Comparison of ENCODE assay signal across 26 cellular contexts in genomic region chr9:38146844-38147243, GRCh38.
DNase-seq lines count a peak whose midpoint lies in the region; ATAC-seq, FAIRE-seq and TF ChIP-seq lines count a peak whose summit lies in the region.
"Had no signal": no experiment of that assay in that cellular context is flagged by ENCODE, and none has a peak within 500 bp of the region (broad histone marks: within the 10 kb centered on the region; RNA-seq: fewer than 3 reads in every experiment).

No MANE protein-coding gene starts in this region.

- intact Hi-C loops in body of pancreas (cut with DNase I) = no loop called here
- intact Hi-C loops in pancreas (cut with DNase I) = no loop called here
- intact Hi-C loops in upper lobe of right lung (cut with DNase I) = no loop called here

- peak; percentile 26 to 69 (median 32) for DNase-seq in body of pancreas
- DNase-seq in islet precursor cell = peak; percentile 49
- DNase-seq in pancreas = peak in 2 of 6 donors; percentile 27 to 30
- DNase-seq in upper lobe of right lung = peak; percentile 38
- no peak for DNase-seq in mesenteric fat pad (ENCODE audit: low spot score)
- DNase-seq in NCI-H446 treated with DMSO at 0.1 percent for 48 hours (lab: John Stamatoyannopoulos, UW) = no peak
- DNase-seq in stimulated activated naive B cell treated with anti-CD40 and anti-IgM and Interleukin-4, amounts not matched to agents 10 μg/mL and 1 μg/mL and 100 μg/mL, for 72 hours = no peak
- DNase-seq: 8988T; ACHN; AML-193; BE2C; CD4-positive, alpha-beta T cell; CD8-positive, alpha-beta memory T cell; DMS 273 treated with DMSO at 0.1 percent for 48 hours; DMS79; GF-D8; GM23248; H7; HCEC 1CT had no signal

- H3K27ac ChIP-seq in body of pancreas = no peak overlapping the region
- H3K27ac ChIP-seq in pancreas = no peak overlapping the region
- H3K27ac ChIP-seq in upper lobe of right lung = no peak overlapping the region
- H3K27ac ChIP-seq: A549; BLaER1 treated with 17β-estradiol and CSF1 and Interleukin-3, amounts not matched to agents 10 nM and 100 nM; GM23248 had no signal

- no peaks in the 10 kb centered on the region for H3K9me3 Mint-ChIP-seq in stimulated activated naive B cell treated with anti-CD40 and anti-IgM and Interleukin-4, amounts not matched to agents 10 μg/mL and 1 μg/mL and 100 μg/mL, for 72 hours
- H3K9me3 Mint-ChIP-seq: CD4-positive, alpha-beta T cell; CD8-positive, alpha-beta memory T cell had no signal

- H3K4me3 ChIP-seq in body of pancreas = no peak overlapping the region
- no peak overlapping the region for H3K4me3 ChIP-seq in pancreas
- H3K4me3 ChIP-seq in upper lobe of right lung = no peak overlapping the region
- H3K4me3 ChIP-seq: A549; BLaER1 treated with 17β-estradiol and CSF1 and Interleukin-3, amounts not matched to agents 10 nM and 100 nM; GM23248 had no signal

- H3K36me3 Mint-ChIP-seq in stimulated activated naive B cell treated with anti-CD40 and anti-IgM and Interleukin-4, amounts not matched to agents 10 μg/mL and 1 μg/mL and 100 μg/mL, for 72 hours = no peaks in the 10 kb centered on the region
- H3K36me3 Mint-ChIP-seq: CD14-positive monocyte; CD8-positive, alpha-beta memory T cell had no signal

- no peak overlapping the region for H3K27ac Mint-ChIP-seq in stimulated activated naive B cell treated with anti-CD40 and anti-IgM and Interleukin-4, amounts not matched to agents 10 μg/mL and 1 μg/mL and 100 μg/mL, for 72 hours
- H3K27ac Mint-ChIP-seq: CD14-positive monocyte; CD4-positive, alpha-beta T cell had no signal

- TF ChIP-seq POLR2A in body of pancreas (IDR thresholded peaks at IDR 0.05) = no peak

- no peak for FAIRE-seq in pancreas (lab: Jason Lieb, UNC)
- FAIRE-seq: A549, D721Med, GM12891, GM18507, H1 had no signal

- no peaks in the 10 kb centered on the region for H3K4me1 Mint-ChIP-seq in stimulated activated naive B cell treated with anti-CD40 and anti-IgM and Interleukin-4, amounts not matched to agents 10 μg/mL and 1 μg/mL and 100 μg/mL, for 72 hours
- H3K4me1 Mint-ChIP-seq: CD14-positive monocyte; CD8-positive, alpha-beta memory T cell had no signal

- H3K36me3 ChIP-seq in body of pancreas (replicated peaks in 1 of 2; ENCODE audit: insufficient read depth in 1 of 2, low read depth in 2 of 2) (no peaks in the 10 kb centered on the region), pancreas (no peaks in the 10 kb centered on the region), upper lobe of right lung (no peaks in the 10 kb centered on the region)
- H3K36me3 ChIP-seq: BE2C; BLaER1 treated with 17β-estradiol and CSF1 and Interleukin-3, amounts not matched to agents 10 nM and 100 nM had no signal

- no peak for TF ChIP-seq CTCF in body of pancreas (IDR thresholded peaks at IDR 0.05)
- TF ChIP-seq CTCF in pancreas (IDR thresholded peaks at IDR 0.05) = no peak
- TF ChIP-seq CTCF in upper lobe of right lung (IDR thresholded peaks at IDR 0.05) = no peak

- peaks cover 34 to 47% of the 10 kb centered on the region in 2 donors for H3K27me3 Mint-ChIP-seq in stimulated activated naive B cell treated with anti-CD40 and anti-IgM and Interleukin-4, amounts not matched to agents 10 μg/mL and 1 μg/mL and 100 μg/mL, for 72 hours

- no peaks in the 10 kb centered on the region for H3K27me3 ChIP-seq in body of pancreas
- no peaks in the 10 kb centered on the region for H3K27me3 ChIP-seq in pancreas
- no peaks in the 10 kb centered on the region for H3K27me3 ChIP-seq in upper lobe of right lung
- H3K27me3 ChIP-seq: BE2C; BLaER1 treated with 17β-estradiol and CSF1 and Interleukin-3, amounts not matched to agents 10 nM and 100 nM had no signal

- H3K9me3 ChIP-seq in body of pancreas = no peaks in the 10 kb centered on the region
- no peaks in the 10 kb centered on the region for H3K9me3 ChIP-seq in pancreas
- H3K9me3 ChIP-seq in upper lobe of right lung = no peaks in the 10 kb centered on the region
- H3K9me3 ChIP-seq: A549, BE2C had no signal

- peaks cover 7% of the 10 kb centered on the region for H3K4me1 ChIP-seq in body of pancreas
- no peaks in the 10 kb centered on the region for H3K4me1 ChIP-seq in pancreas
- no peaks in the 10 kb centered on the region for H3K4me1 ChIP-seq in upper lobe of right lung

- WGBS in body of pancreas, 2 donors = 24 to 60% methylated on average over 1 to 8 of the region's 8 CpGs
- WGBS in pancreas, 2 donors = 44 to 47% methylated on average over 8 of the region's 8 CpGs

- ATAC-seq in body of pancreas (peak; percentile 52), pancreas (peak; percentile 56 to 89 (median 74)), upper lobe of right lung (no peak)
- no peak for ATAC-seq in stimulated activated naive B cell treated with anti-CD40 and anti-IgM and Interleukin-4, amounts not matched to agents 10 μg/mL and 1 μg/mL and 100 μg/mL, for 72 hours (replicated peaks)
- ATAC-seq: A549 had no signal

- no peak overlapping the region for H3K4me3 Mint-ChIP-seq in stimulated activated naive B cell treated with anti-CD40 and anti-IgM and Interleukin-4, amounts not matched to agents 10 μg/mL and 1 μg/mL and 100 μg/mL, for 72 hours
- H3K4me3 Mint-ChIP-seq: CD14-positive monocyte; CD4-positive, alpha-beta T cell; CD8-positive, alpha-beta memory T cell had no signal

Comparison
In these comparisons a context has a peak if more than half of its experiments do, and no peak if none do; other contexts are left out.
1. ATAC-seq: peak in body of pancreas (single experiment) and pancreas (4 of 4); none in upper lobe of right lung (single experiment) and stimulated activated naive B cell treated with anti-CD40 and anti-IgM and Interleukin-4, amounts not matched to agents 10 μg/mL and 1 μg/mL and 100 μg/mL, for 72 hours (0 of 2).
2. DNase-seq: peak in body of pancreas (4 of 4), islet precursor cell (single experiment) and upper lobe of right lung (single experiment); none in mesenteric fat pad (single experiment), NCI-H446 treated with DMSO at 0.1 percent for 48 hours (single experiment) and stimulated activated naive B cell treated with anti-CD40 and anti-IgM and Interleukin-4, amounts not matched to agents 10 μg/mL and 1 μg/mL and 100 μg/mL, for 72 hours (single experiment).